Comparison of ENCODE assay signal across 1 cellular context in genomic region chr7:105653441-105654005, GRCh38.
TF ChIP-seq lines count a peak whose summit lies in the region.

No MANE protein-coding gene starts in this region.

TF ChIP-seq in HepG2, 621 proteins besides CTCF, POLR2A, EP300 and RAD21 (continued from another document and continues in another):
- TF ChIP-seq CSRNP2 (CRISPR knock-in tag; conservative IDR thresholded peaks at IDR 0.05; ENCODE audit: low read depth), result no peak
- no peak for TF ChIP-seq MEF2D (CRISPR knock-in tag; IDR thresholded peaks at IDR 0.05)
- TF ChIP-seq NCOA2 (CRISPR knock-in tag; IDR thresholded peaks at IDR 0.05), result peak; percentile 12; the same call in 1 of the 2 replicates
- no peak for TF ChIP-seq ZNF570 (CRISPR knock-in tag; IDR thresholded peaks at IDR 0.05; ENCODE audit: borderline replicate concordance)
- TF ChIP-seq, protein P1, sequence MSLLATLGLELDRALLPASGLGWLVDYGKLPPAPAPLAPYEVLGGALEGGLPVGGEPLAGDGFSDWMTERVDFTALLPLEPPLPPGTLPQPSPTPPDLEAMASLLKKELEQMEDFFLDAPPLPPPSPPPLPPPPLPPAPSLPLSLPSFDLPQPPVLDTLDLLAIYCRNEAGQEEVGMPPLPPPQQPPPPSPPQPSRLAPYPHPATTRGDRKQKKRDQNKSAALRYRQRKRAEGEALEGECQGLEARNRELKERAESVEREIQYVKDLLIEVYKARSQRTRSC (CRISPR knock-in tag; IDR thresholded peaks at IDR 0.05; ENCODE audit: low read depth), result no peak
- 0 out of 4 replicates have a peak, but pooled peaks of 1 of the 2 experiments have one; percentile 23 for TF ChIP-seq NR2F1 (CRISPR knock-in tag; IDR thresholded peaks at IDR 0.05)
- peak; percentile 40; the same call in 1 of the 2 replicates for TF ChIP-seq FOSL2 (CRISPR knock-in tag; IDR thresholded peaks at IDR 0.05)
- TF ChIP-seq, protein P2, sequence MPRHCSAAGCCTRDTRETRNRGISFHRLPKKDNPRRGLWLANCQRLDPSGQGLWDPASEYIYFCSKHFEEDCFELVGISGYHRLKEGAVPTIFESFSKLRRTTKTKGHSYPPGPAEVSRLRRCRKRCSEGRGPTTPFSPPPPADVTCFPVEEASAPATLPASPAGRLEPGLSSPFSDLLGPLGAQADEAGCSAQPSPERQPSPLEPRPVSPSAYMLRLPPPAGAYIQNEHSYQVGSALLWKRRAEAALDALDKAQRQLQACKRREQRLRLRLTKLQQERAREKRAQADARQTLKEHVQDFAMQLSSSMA (CRISPR knock-in tag; IDR thresholded peaks at IDR 0.05), result no peak
- no peak for TF ChIP-seq ZFP91 (CRISPR knock-in tag; IDR thresholded peaks at IDR 0.05; ENCODE audit: borderline replicate concordance)
- TF ChIP-seq, protein P3, sequence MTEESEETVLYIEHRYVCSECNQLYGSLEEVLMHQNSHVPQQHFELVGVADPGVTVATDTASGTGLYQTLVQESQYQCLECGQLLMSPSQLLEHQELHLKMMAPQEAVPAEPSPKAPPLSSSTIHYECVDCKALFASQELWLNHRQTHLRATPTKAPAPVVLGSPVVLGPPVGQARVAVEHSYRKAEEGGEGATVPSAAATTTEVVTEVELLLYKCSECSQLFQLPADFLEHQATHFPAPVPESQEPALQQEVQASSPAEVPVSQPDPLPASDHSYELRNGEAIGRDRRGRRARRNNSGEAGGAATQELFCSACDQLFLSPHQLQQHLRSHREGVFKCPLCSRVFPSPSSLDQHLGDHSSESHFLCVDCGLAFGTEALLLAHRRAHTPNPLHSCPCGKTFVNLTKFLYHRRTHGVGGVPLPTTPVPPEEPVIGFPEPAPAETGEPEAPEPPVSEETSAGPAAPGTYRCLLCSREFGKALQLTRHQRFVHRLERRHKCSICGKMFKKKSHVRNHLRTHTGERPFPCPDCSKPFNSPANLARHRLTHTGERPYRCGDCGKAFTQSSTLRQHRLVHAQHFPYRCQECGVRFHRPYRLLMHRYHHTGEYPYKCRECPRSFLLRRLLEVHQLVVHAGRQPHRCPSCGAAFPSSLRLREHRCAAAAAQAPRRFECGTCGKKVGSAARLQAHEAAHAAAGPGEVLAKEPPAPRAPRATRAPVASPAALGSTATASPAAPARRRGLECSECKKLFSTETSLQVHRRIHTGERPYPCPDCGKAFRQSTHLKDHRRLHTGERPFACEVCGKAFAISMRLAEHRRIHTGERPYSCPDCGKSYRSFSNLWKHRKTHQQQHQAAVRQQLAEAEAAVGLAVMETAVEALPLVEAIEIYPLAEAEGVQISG (CRISPR knock-in tag; IDR thresholded peaks at IDR 0.05), result no peak
- peak; percentile 20; the same call in 1 of the 2 replicates for TF ChIP-seq RXRA (CRISPR knock-in tag; IDR thresholded peaks at IDR 0.05)
- TF ChIP-seq, protein P4, sequence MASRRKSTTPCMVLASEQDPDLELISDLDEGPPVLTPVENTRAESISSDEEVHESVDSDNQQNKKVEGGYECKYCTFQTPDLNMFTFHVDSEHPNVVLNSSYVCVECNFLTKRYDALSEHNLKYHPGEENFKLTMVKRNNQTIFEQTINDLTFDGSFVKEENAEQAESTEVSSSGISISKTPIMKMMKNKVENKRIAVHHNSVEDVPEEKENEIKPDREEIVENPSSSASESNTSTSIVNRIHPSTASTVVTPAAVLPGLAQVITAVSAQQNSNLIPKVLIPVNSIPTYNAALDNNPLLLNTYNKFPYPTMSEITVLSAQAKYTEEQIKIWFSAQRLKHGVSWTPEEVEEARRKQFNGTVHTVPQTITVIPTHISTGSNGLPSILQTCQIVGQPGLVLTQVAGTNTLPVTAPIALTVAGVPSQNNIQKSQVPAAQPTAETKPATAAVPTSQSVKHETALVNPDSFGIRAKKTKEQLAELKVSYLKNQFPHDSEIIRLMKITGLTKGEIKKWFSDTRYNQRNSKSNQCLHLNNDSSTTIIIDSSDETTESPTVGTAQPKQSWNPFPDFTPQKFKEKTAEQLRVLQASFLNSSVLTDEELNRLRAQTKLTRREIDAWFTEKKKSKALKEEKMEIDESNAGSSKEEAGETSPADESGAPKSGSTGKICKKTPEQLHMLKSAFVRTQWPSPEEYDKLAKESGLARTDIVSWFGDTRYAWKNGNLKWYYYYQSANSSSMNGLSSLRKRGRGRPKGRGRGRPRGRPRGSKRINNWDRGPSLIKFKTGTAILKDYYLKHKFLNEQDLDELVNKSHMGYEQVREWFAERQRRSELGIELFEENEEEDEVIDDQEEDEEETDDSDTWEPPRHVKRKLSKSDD (CRISPR knock-in tag; IDR thresholded peaks at IDR 0.05; ENCODE audit: low read depth), result peak; percentile 29; the same call in 1 of the 2 replicates
- no peak for TF ChIP-seq GZF1 (CRISPR knock-in tag; IDR thresholded peaks at IDR 0.05)
- TF ChIP-seq DZIP1 (CRISPR knock-in tag; IDR thresholded peaks at IDR 0.05), result no peak
- TF ChIP-seq ATAD3A (CRISPR knock-in tag; IDR thresholded peaks at IDR 0.05), result no peak
- TF ChIP-seq YEATS4 (CRISPR knock-in tag; IDR thresholded peaks at IDR 0.05; ENCODE audit: borderline replicate concordance), result no peak
- TF ChIP-seq NFIB (CRISPR knock-in tag; IDR thresholded peaks at IDR 0.05; ENCODE audit: borderline replicate concordance), result no peak
- TF ChIP-seq, protein P5, sequence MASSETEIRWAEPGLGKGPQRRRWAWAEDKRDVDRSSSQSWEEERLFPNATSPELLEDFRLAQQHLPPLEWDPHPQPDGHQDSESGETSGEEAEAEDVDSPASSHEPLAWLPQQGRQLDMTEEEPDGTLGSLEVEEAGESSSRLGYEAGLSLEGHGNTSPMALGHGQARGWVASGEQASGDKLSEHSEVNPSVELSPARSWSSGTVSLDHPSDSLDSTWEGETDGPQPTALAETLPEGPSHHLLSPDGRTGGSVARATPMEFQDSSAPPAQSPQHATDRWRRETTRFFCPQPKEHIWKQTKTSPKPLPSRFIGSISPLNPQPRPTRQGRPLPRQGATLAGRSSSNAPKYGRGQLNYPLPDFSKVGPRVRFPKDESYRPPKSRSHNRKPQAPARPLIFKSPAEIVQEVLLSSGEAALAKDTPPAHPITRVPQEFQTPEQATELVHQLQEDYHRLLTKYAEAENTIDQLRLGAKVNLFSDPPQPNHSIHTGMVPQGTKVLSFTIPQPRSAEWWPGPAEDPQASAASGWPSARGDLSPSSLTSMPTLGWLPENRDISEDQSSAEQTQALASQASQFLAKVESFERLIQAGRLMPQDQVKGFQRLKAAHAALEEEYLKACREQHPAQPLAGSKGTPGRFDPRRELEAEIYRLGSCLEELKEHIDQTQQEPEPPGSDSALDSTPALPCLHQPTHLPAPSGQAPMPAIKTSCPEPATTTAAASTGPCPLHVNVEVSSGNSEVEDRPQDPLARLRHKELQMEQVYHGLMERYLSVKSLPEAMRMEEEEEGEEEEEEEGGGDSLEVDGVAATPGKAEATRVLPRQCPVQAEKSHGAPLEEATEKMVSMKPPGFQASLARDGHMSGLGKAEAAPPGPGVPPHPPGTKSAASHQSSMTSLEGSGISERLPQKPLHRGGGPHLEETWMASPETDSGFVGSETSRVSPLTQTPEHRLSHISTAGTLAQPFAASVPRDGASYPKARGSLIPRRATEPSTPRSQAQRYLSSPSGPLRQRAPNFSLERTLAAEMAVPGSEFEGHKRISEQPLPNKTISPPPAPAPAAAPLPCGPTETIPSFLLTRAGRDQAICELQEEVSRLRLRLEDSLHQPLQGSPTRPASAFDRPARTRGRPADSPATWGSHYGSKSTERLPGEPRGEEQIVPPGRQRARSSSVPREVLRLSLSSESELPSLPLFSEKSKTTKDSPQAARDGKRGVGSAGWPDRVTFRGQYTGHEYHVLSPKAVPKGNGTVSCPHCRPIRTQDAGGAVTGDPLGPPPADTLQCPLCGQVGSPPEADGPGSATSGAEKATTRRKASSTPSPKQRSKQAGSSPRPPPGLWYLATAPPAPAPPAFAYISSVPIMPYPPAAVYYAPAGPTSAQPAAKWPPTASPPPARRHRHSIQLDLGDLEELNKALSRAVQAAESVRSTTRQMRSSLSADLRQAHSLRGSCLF (CRISPR knock-in tag; IDR thresholded peaks at IDR 0.05; ENCODE audit: borderline replicate concordance), result no peak
- TF ChIP-seq BCLAF1 (IDR thresholded peaks at IDR 0.05), result no peak
- TF ChIP-seq SAP130 (CRISPR knock-in tag; IDR thresholded peaks at IDR 0.05; ENCODE audit: low read depth), result peak; percentile 45
- no peak for TF ChIP-seq IRF9 (CRISPR knock-in tag; IDR thresholded peaks at IDR 0.05; ENCODE audit: borderline replicate concordance)
- TF ChIP-seq RORA (CRISPR knock-in tag; IDR thresholded peaks at IDR 0.05), result no peak
- TF ChIP-seq RBAK (CRISPR knock-in tag; IDR thresholded peaks at IDR 0.05), result no peak
- TF ChIP-seq LBX2 (CRISPR knock-in tag; IDR thresholded peaks at IDR 0.05; ENCODE audit: borderline replicate concordance), result no peak
- TF ChIP-seq ZNF598 (CRISPR knock-in tag; IDR thresholded peaks at IDR 0.05; ENCODE audit: borderline replicate concordance), result no peak
- no peak for TF ChIP-seq PLRG1 (conservative IDR thresholded peaks at IDR 0.05)
- peak; percentile 54 for TF ChIP-seq ZNF768 (CRISPR knock-in tag; IDR thresholded peaks at IDR 0.05)
- no peak for TF ChIP-seq DNMT3B (CRISPR knock-in tag; conservative IDR thresholded peaks at IDR 0.05)
- no peak for TF ChIP-seq HNRNPUL1 (IDR thresholded peaks at IDR 0.05; ENCODE audit: low read depth, low read length)
- no peak for TF ChIP-seq ZNF7 (CRISPR knock-in tag; IDR thresholded peaks at IDR 0.05)
- TF ChIP-seq ZNF567 (CRISPR knock-in tag; IDR thresholded peaks at IDR 0.05; ENCODE audit: borderline replicate concordance), result no peak
- TF ChIP-seq RFX5 (IDR thresholded peaks at IDR 0.05; ENCODE audit: low read depth, low read length), result no peak
- TF ChIP-seq ARNT (IDR thresholded peaks at IDR 0.05), result no peak
- TF ChIP-seq NR2C2 (CRISPR knock-in tag; IDR thresholded peaks at IDR 0.05; ENCODE audit: borderline replicate concordance), result no peak
- TF ChIP-seq CREB1 (IDR thresholded peaks at IDR 0.05), result no peak
- TF ChIP-seq CREB1 (CRISPR knock-in tag; IDR thresholded peaks at IDR 0.05), result no peak
